Comparison of ENCODE assay signal across 30 cellular contexts in the genomic region with DNA sequence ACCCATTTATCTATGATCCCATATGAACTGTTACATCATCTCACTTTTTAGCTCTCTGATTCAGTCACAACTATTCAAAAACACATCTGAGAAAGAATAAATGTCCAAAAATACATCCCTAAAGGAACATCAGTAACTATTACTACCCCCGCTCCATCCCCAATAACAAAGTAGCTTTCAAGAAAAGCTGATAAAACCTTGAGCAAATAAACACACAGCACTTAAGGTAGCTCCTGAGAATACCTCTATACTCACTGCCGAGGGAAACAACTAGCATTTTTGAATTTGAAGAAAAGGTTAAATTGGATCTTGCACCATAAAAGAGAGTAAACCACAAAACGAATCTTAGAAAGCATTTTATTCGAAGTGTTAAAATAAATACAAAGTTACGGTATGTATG.
"Had no signal": no experiment of that assay in that cellular context is flagged by ENCODE, and none has a peak within 500 bp of the region (broad histone marks: within the 10 kb centered on the region; RNA-seq: fewer than 3 reads in every experiment).

No MANE protein-coding gene starts in this region.

- H3K4me3 ChIP-seq: ovary, psoas muscle, right lobe of liver, sigmoid colon, suprapubic skin, testis, tibial artery, transverse colon, upper lobe of right lung, uterus had no signal

- H2AFZ ChIP-seq: parathyroid adenoma had no signal

- DNase-seq: naive thymus-derived CD8-positive, alpha-beta T cell; nephron progenitor cell; nucleus accumbens; ovary; posterior cingulate gyrus; psoas muscle; right cardiac atrium; right lobe of liver; sigmoid colon; small intestine; stimulated activated CD4-positive, alpha-beta T cell treated with anti-CD3 and anti-CD28 coated beads, Interleukin-15, amount 100 ng/mL, for 24 hours; stimulated activated CD4-positive, alpha-beta T cell treated with anti-CD3 and anti-CD28 coated beads, Interleukin-2, amount 100 ng/mL, for 24 hours; stimulated activated CD4-positive, alpha-beta T cell treated with anti-CD3 and anti-CD28 coated beads, Interleukin-2, amount 100 ng/mL, for 48 hours; stimulated activated CD4-positive, alpha-beta T cell treated with anti-CD3 and anti-CD28 coated beads, Interleukin-4, amount 100 ng/mL, for 24 hours; stimulated activated naive CD4-positive, alpha-beta T cell; stimulated activated naive CD8-positive, alpha-beta T cell treated with anti-CD3 and anti-CD28 coated beads, Interleukin-15, amount 100 ng/mL, for 72 hours; stimulated activated naive CD8-positive, alpha-beta T cell treated with anti-CD3 and anti-CD28 coated beads, Interleukin-15, Interleukin-2, amounts not matched to agents 100 U/mL and 50 U/mL, for 24 hours; substantia nigra; testis; tibial artery; transverse colon; upper lobe of right lung; uterus had no signal

- H3K4me1 ChIP-seq: psoas muscle, right lobe of liver, sigmoid colon, testis, tibial artery, transverse colon, upper lobe of right lung, uterus had no signal

- H3K9me3 ChIP-seq: neutrophil, ovary, psoas muscle, right lobe of liver, sigmoid colon, suprapubic skin, testis, tibial artery, transverse colon, upper lobe of right lung, uterus had no signal

- H3K79me2 ChIP-seq: parathyroid adenoma had no signal

- H3K27ac Mint-ChIP-seq: naive thymus-derived CD8-positive, alpha-beta T cell; natural killer cell treated with Interleukin-12 subunit alpha and Interleukin-12 subunit beta and Interleukin-15 and Interleukin-18, amount 100 ng/mL, for 72 hours; nephron progenitor cell; progenitor cell of endocrine pancreas; stimulated activated effector memory CD8-positive, alpha-beta T cell treated with anti-CD3 and anti-CD28 coated beads, Interleukin-12 subunit alpha, Interleukin-12 subunit beta, amount 100 ng/mL, for 72 hours; stimulated activated naive CD8-positive, alpha-beta T cell treated with anti-CD3 and anti-CD28 coated beads, Interleukin-15, amount 100 ng/mL, for 72 hours; type B pancreatic cell had no signal

- H3K36me3 Mint-ChIP-seq: naive thymus-derived CD8-positive, alpha-beta T cell; stimulated activated effector memory CD8-positive, alpha-beta T cell treated with anti-CD3 and anti-CD28 coated beads, Interleukin-12 subunit alpha, Interleukin-12 subunit beta, amount 100 ng/mL, for 72 hours; type B pancreatic cell had no signal

- H3K36me3 ChIP-seq: neutrophil, ovary, right lobe of liver, sigmoid colon, suprapubic skin, tibial artery, transverse colon, upper lobe of right lung, uterus had no signal

- H3K27ac ChIP-seq: neutrophil, ovary, parathyroid adenoma, psoas muscle, right lobe of liver, sigmoid colon, suprapubic skin, testis, tibial artery, transverse colon, upper lobe of right lung, uterus had no signal

- H3K27me3 ChIP-seq: ovary, right lobe of liver, suprapubic skin, testis, transverse colon, uterus had no signal

- H3K9me3 Mint-ChIP-seq: naive thymus-derived CD8-positive, alpha-beta T cell; natural killer cell treated with Interleukin-12 subunit alpha and Interleukin-12 subunit beta and Interleukin-15 and Interleukin-18, amount 100 ng/mL, for 72 hours; nephron progenitor cell; stimulated activated effector memory CD8-positive, alpha-beta T cell treated with anti-CD3 and anti-CD28 coated beads, Interleukin-12 subunit alpha, Interleukin-12 subunit beta, amount 100 ng/mL, for 72 hours; stimulated activated naive CD8-positive, alpha-beta T cell treated with anti-CD3 and anti-CD28 coated beads, Interleukin-15, amount 100 ng/mL, for 72 hours had no signal

- ATAC-seq: naive thymus-derived CD8-positive, alpha-beta T cell; natural killer cell treated with Interleukin-12 subunit alpha and Interleukin-12 subunit beta and Interleukin-15 and Interleukin-18, amount 100 ng/mL, for 72 hours; psoas muscle; right cardiac atrium; right lobe of liver; stimulated activated effector memory CD8-positive, alpha-beta T cell treated with anti-CD3 and anti-CD28 coated beads, Interleukin-12 subunit alpha, Interleukin-12 subunit beta, amount 100 ng/mL, for 72 hours; stimulated activated naive CD8-positive, alpha-beta T cell treated with anti-CD3 and anti-CD28 coated beads, Interleukin-15, amount 100 ng/mL, for 72 hours; stimulated activated naive CD8-positive, alpha-beta T cell treated with anti-CD3 and anti-CD28 coated beads, Interleukin-15, Interleukin-2, amounts not matched to agents 100 U/mL and 50 U/mL, for 24 hours; upper lobe of right lung had no signal
